In the genomic region with DNA sequence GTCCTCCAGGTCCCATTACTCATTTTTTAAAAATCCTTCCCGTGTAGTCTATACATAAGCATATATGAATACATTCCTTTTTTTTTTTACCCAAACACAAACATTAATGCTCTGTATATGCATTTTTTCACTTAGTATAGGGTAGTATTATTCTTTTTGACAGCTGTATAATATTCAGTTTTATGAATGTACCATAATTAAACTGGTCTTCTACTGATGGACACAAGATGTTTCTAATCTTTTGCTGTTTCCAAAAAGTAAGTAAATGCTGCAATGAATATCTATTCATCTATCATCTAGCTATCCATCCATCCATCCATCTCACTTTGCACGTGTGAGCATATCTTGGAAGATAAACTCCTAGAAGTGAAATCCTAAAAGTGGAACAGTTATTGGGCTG, we compare ENCODE assay signal across 26 cellular contexts.
A peak's percentile ranks its signal among the peaks of the same experiment; 100 is the strongest.
DNase-seq lines count a peak whose midpoint lies in the region; ATAC-seq and TF ChIP-seq lines count a peak whose summit lies in the region.
"Had no signal": no experiment of that assay in that cellular context is flagged by ENCODE, and none has a peak within 500 bp of the region (broad histone marks: within the 10 kb centered on the region; RNA-seq: fewer than 3 reads in every experiment).

No MANE protein-coding gene starts in this region.

- H3K4me1 ChIP-seq in cardiac muscle cell (ENCODE audit: low read depth) (peaks cover 35% of the 10 kb centered on the region), HEK293 (ENCODE audit: control insufficient read depth, insufficient read depth, low read length) (no peaks in the 10 kb centered on the region), RWPE2 (ENCODE audit: insufficient read depth, poor library complexity, severe bottlenecking) (peaks cover 71% of the 10 kb centered on the region)
- H3K4me1 ChIP-seq: BE2C had no signal

- H3K4me3 ChIP-seq in cardiac muscle cell (no peak overlapping the region), HEK293 (ENCODE audit: low read depth, low read length) (no peak overlapping the region), RWPE2 (ENCODE audit: severe bottlenecking) (no peak overlapping the region)
- H3K4me3 ChIP-seq: BLaER1, GM12878 had no signal

- TF ChIP-seq CTCF in cardiac muscle cell (IDR thresholded peaks at IDR 0.05; ENCODE audit: low read depth, low read length) (no peak), HEK293 (tag by site-specific recombination; IDR thresholded peaks at IDR 0.05) (no peak), RWPE2 (IDR thresholded peaks at IDR 0.05; ENCODE audit: poor library complexity, severe bottlenecking) (no peak)

- H3K4me1 Mint-ChIP-seq in naive thymus-derived CD8-positive, alpha-beta T cell = peaks cover 0 to 2% (median under 1%) of the 10 kb centered on the region in 4 donors
- H3K4me1 Mint-ChIP-seq: CD4-positive, alpha-beta memory T cell; CD4-positive, CD25-positive, alpha-beta regulatory T cell; CD8-positive, alpha-beta memory T cell had no signal

- DNase-seq in cardiac muscle cell (ENCODE audit: low read depth in 1 of 2, low spot score in 1 of 2) = no peak
- DNase-seq in left ventricle myocardium superior = no peak
- DNase-seq in RWPE2 (ENCODE audit: low spot score) = no peak
- DNase-seq in epithelial cell of prostate (ENCODE audit: low read depth, low spot score) = no peak
- DNase-seq in naive thymus-derived CD8-positive, alpha-beta T cell = no peak
- DNase-seq: 8988T; ACHN; BE2C; C1 segment of cervical spinal cord; CD4-positive, alpha-beta memory T cell; CD4-positive, CD25-positive, alpha-beta regulatory T cell; CD8-positive, alpha-beta memory T cell; COR-L47; DMS 273 treated with DMSO at 0.1 percent for 48 hours; DMS153; DMS53; DMS79; DND-41; EL; GDM1 had no signal

- H3K27me3 Mint-ChIP-seq in naive thymus-derived CD8-positive, alpha-beta T cell = peaks cover 0 to 16% (median 4%) of the 10 kb centered on the region in 5 donors
- H3K27me3 Mint-ChIP-seq: CD4-positive, CD25-positive, alpha-beta regulatory T cell had no signal

- H3K27ac ChIP-seq in cardiac muscle cell = peak overlapping the region; percentile 86
- no peak overlapping the region for H3K27ac ChIP-seq in HEK293 (ENCODE audit: extremely low read depth, low read depth, low read length)
- H3K27ac ChIP-seq in RWPE2 (ENCODE audit: poor library complexity, severe bottlenecking) = peak overlapping the region; percentile 91
- peak overlapping the region; percentile 100 for H3K27ac ChIP-seq in epithelial cell of prostate
- H3K27ac ChIP-seq: BLaER1 had no signal

- ATAC-seq in left ventricle myocardium superior (no peak), RWPE2 (ENCODE audit: low read depth) (no peak), GM18519 (IDR thresholded peaks at IDR 0.05; ENCODE audit: low FRiP score, unreplicated experiment) (no peak), HG02642 (IDR thresholded peaks at IDR 0.05; ENCODE audit: poor library complexity, unreplicated experiment) (no peak)
- ATAC-seq in naive thymus-derived CD8-positive, alpha-beta T cell = no peak
- ATAC-seq: GM12878 had no signal

- H3K9me3 Mint-ChIP-seq in naive thymus-derived CD8-positive, alpha-beta T cell = peaks cover 0 to 2% (median 0%) of the 10 kb centered on the region in 9 donors
- H3K9me3 Mint-ChIP-seq: CD14-positive monocyte had no signal

- H3K27ac Mint-ChIP-seq in naive thymus-derived CD8-positive, alpha-beta T cell = no peak overlapping the region
- H3K27ac Mint-ChIP-seq: CD4-positive, alpha-beta memory T cell; CD4-positive, CD25-positive, alpha-beta regulatory T cell; CD8-positive, alpha-beta memory T cell had no signal

- H3K36me3 Mint-ChIP-seq in naive thymus-derived CD8-positive, alpha-beta T cell = no peaks in the 10 kb centered on the region
- H3K36me3 Mint-ChIP-seq: CD14-positive monocyte; CD4-positive, alpha-beta memory T cell; CD4-positive, CD25-positive, alpha-beta regulatory T cell; CD8-positive, alpha-beta memory T cell had no signal

- POLR2A ChIA-PET in HEK293 (lab: Yijun Ruan, JAX) = no interaction called here
- POLR2A ChIA-PET in naive thymus-derived CD8-positive, alpha-beta T cell (lab: Charles Lee) = no interaction called here

- H3K27me3 ChIP-seq in cardiac muscle cell (no peaks in the 10 kb centered on the region), RWPE2 (ENCODE audit: insufficient read depth, poor library complexity, severe bottlenecking) (no peaks in the 10 kb centered on the region)
- H3K27me3 ChIP-seq: BLaER1 had no signal

- no peak overlapping the region for H3K4me3 Mint-ChIP-seq in naive thymus-derived CD8-positive, alpha-beta T cell
- H3K4me3 Mint-ChIP-seq: CD14-positive monocyte; CD4-positive, alpha-beta memory T cell; CD4-positive, CD25-positive, alpha-beta regulatory T cell; CD8-positive, alpha-beta memory T cell had no signal

- H3K36me3 ChIP-seq in cardiac muscle cell (no peaks in the 10 kb centered on the region), HEK293 (ENCODE audit: control insufficient read depth in 2 of 2, insufficient read depth in 1 of 2, low read length in 2 of 2) (no peaks in the 10 kb centered on the region), RWPE2 (ENCODE audit: low read depth) (peaks cover 6% of the 10 kb centered on the region; the same call in 1 of the 2 replicates)
- H3K36me3 ChIP-seq: BE2C, BLaER1 had no signal

- H3K9me3 ChIP-seq in cardiac muscle cell (ENCODE audit: low read depth) (no peaks in the 10 kb centered on the region), HEK293 (ENCODE audit: control insufficient read depth, insufficient read depth, low read depth, low read length) (no peaks in the 10 kb centered on the region), RWPE2 (ENCODE audit: severe bottlenecking) (no peaks in the 10 kb centered on the region)
- H3K9me3 ChIP-seq: BE2C, BLaER1 had no signal

- intact Hi-C loops in left ventricle myocardium superior (cut with micrococcal nuclease) = no loop called here

- CTCF ChIA-PET in HEK293 (lab: Yijun Ruan, JAX) = interaction anchor here (1.3 kb wide), 1 partner anchor 193 kb away, joined by 3 read pairs; no protein-coding TSS in a partner anchor

TF ChIP-seq in HEK293, 187 proteins besides CTCF, POLR2A, EP300 and RAD21:
- no peak for TF ChIP-seq ZNF223 (tag by site-specific recombination; IDR thresholded peaks at IDR 0.05)
- TF ChIP-seq, protein P1, sequence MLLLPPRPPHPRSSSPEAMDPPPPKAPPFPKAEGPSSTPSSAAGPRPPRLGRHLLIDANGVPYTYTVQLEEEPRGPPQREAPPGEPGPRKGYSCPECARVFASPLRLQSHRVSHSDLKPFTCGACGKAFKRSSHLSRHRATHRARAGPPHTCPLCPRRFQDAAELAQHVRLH (tag by site-specific recombination; IDR thresholded peaks at IDR 0.05) = peak; percentile 42; the same call in 1 of the 2 replicates
- TF ChIP-seq REPIN1 (tag by site-specific recombination; IDR thresholded peaks at IDR 0.05; ENCODE audit: low read depth) = no peak
- no peak for TF ChIP-seq IKZF3 (tag by site-specific recombination; IDR thresholded peaks at IDR 0.05)
- no peak for TF ChIP-seq ZIC2 (tag by site-specific recombination; IDR thresholded peaks at IDR 0.05)
- no peak for TF ChIP-seq ZNF837 (tag by site-specific recombination; IDR thresholded peaks at IDR 0.05)
- TF ChIP-seq ZNF221 (tag by site-specific recombination; IDR thresholded peaks at IDR 0.05; ENCODE audit: borderline replicate concordance) = no peak
- no peak for TF ChIP-seq ZNF266 (tag by site-specific recombination; IDR thresholded peaks at IDR 0.05; ENCODE audit: low read depth)
- TF ChIP-seq ZNF146 (tag by site-specific recombination; IDR thresholded peaks at IDR 0.05) = peak; percentile 62
- TF ChIP-seq ZNF404 (tag by site-specific recombination; IDR thresholded peaks at IDR 0.05) = no peak
- TF ChIP-seq, protein P2, sequence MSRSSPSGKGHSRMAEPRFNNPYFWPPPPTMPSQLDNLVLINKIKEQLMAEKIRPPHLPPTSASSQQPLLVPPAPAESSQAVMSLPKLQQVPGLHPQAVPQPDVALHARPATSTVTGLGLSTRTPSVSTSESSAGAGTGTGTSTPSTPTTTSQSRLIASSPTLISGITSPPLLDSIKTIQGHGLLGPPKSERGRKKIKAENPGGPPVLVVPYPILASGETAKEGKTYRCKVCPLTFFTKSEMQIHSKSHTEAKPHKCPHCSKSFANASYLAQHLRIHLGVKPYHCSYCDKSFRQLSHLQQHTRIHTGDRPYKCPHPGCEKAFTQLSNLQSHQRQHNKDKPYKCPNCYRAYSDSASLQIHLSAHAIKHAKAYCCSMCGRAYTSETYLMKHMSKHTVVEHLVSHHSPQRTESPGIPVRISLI (tag by site-specific recombination; IDR thresholded peaks at IDR 0.05) = no peak
- TF ChIP-seq KLF8 (tag by site-specific recombination; IDR thresholded peaks at IDR 0.05) = no peak
- no peak for TF ChIP-seq ZNF529 (tag by site-specific recombination; IDR thresholded peaks at IDR 0.05; ENCODE audit: insufficient replicate concordance)
- no peak for TF ChIP-seq SCRT1 (tag by site-specific recombination; IDR thresholded peaks at IDR 0.05; ENCODE audit: borderline replicate concordance)
- TF ChIP-seq ZBTB20 (tag by site-specific recombination; IDR thresholded peaks at IDR 0.05) = no peak
- TF ChIP-seq ZBTB21 (tag by site-specific recombination; IDR thresholded peaks at IDR 0.05) = no peak
- TF ChIP-seq SP3 (tag by site-specific recombination; IDR thresholded peaks at IDR 0.05) = no peak
- no peak for TF ChIP-seq ZFHX2 (tag by site-specific recombination; conservative IDR thresholded peaks at IDR 0.05)
- no peak for TF ChIP-seq ZNF37A (tag by site-specific recombination; IDR thresholded peaks at IDR 0.05)
- TF ChIP-seq ZNF664 (tag by site-specific recombination; IDR thresholded peaks at IDR 0.05) = peak; percentile 51; the same call in 1 of the 2 replicates
- no peak for TF ChIP-seq ZNF530 (tag by site-specific recombination; IDR thresholded peaks at IDR 0.05; ENCODE audit: low read depth)
